Comparison of ENCODE assay signal across 11 cellular contexts in genomic region chr12:106062693-106063092, GRCh38.
A peak's percentile ranks its signal among the peaks of the same experiment; 100 is the strongest.
DNase-seq lines count a peak whose midpoint lies in the region; ATAC-seq and TF ChIP-seq lines count a peak whose summit lies in the region.
"Had no signal": no experiment of that assay in that cellular context is flagged by ENCODE, and none has a peak within 500 bp of the region (broad histone marks: within the 10 kb centered on the region; RNA-seq: fewer than 3 reads in every experiment).

No MANE protein-coding gene starts in this region.

- no peak overlapping the region for H3K4me3 ChIP-seq in MG63

- H3K27me3 Mint-ChIP-seq in HFFc6 (ENCODE audit: insufficient read depth): peaks cover 9% of the 10 kb centered on the region

- no peak overlapping the region for H3K4me3 Mint-ChIP-seq in HFFc6
- H3K4me3 Mint-ChIP-seq: CD14-positive monocyte had no signal

- DNase-seq in EH (ENCODE audit: low read depth) (peak; percentile 28), HFFc6 (no peak), SK-MEL-5 (ENCODE audit: low read depth, low spot score) (peak; percentile 13), islet precursor cell (peak; percentile 56), MG63 (no peak), omental fat pad (ENCODE audit: low spot score) (no peak)
- DNase-seq: DMS 273 treated with DMSO at 0.1 percent for 48 hours, NCI-H1694 treated with DMSO at 0.1 percent for 48 hours, RPMI8226 had no signal

- peaks cover 59% of the 10 kb centered on the region for H3K4me1 Mint-ChIP-seq in HFFc6 (ENCODE audit: low read depth)
- H3K4me1 Mint-ChIP-seq: CD14-positive monocyte had no signal

- peak overlapping the region; percentile 5 for H3K27ac Mint-ChIP-seq in HFFc6
- H3K27ac Mint-ChIP-seq: CD14-positive monocyte had no signal

- no peaks in the 10 kb centered on the region for H3K36me3 ChIP-seq in MG63

- H3K9me3 ChIP-seq in MG63: no peaks in the 10 kb centered on the region

- ATAC-seq in GM21390 (IDR thresholded peaks at IDR 0.05; ENCODE audit: unreplicated experiment): no peak
- no peak for ATAC-seq in omental fat pad (ENCODE audit: low FRiP score)

- TF ChIP-seq CTCF in HFFc6 (IDR thresholded peaks at IDR 0.05) (no peak), omental fat pad (IDR thresholded peaks at IDR 0.05) (no peak)

- in situ Hi-C loops in SK-MEL-5 (cut with HindIII; ENCODE audit: low pct_unique_long_range_greater_than_20kb, low sequenced_read_pairs): no loop called here

- no peaks in the 10 kb centered on the region for H3K27me3 ChIP-seq in MG63

- H3K9me3 Mint-ChIP-seq in HFFc6: no peaks in the 10 kb centered on the region

- peaks cover 42% of the 10 kb centered on the region for H3K36me3 Mint-ChIP-seq in HFFc6 (ENCODE audit: low read depth)
- H3K36me3 Mint-ChIP-seq: CD14-positive monocyte had no signal

Comparison
In these comparisons a context has a peak if more than half of its experiments do, and no peak if none do; other contexts are left out.
1. DNase-seq: peak in EH (single experiment), SK-MEL-5 (single experiment) and islet precursor cell (single experiment); none in HFFc6 (single experiment), MG63 (single experiment) and omental fat pad (single experiment).